ENCODE assay signal across 1 cellular context in the genomic region with DNA sequence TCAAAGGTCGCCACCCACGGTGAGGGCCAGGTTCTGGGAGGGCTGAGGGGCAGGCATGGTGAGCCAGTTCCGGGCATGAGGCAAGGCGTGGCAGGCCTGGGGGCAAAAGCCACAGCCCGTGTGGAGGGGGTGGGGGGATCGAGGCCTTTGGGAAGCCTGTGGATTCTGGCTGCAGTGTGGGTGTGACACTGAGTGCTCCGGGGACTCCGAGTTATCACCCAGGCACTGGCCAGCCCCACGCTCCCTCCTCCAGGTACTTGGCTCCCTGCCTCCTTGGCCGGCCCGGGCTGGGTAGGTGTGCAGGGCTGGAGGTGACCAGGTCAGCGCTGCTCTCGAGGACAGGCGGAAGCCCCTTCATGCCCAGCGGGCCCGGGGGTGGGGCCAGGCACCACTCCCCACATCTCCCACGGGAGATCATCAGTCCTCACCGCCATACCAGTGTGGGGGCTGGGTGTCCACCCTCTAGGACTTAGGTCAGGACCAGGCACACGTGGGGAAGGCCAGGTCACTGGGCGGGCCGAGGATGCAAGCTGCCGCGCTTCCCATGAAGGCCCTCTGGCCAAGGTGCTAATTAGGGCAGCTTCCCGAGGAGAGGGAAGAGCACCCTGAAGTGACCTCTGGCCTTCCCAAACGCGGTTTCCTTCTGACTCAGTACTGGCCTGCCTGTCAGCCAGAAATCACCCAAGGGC.
TF ChIP-seq lines count a peak whose summit lies in the region.

No MANE protein-coding gene starts in this region.

TF ChIP-seq in GM12878, 131 proteins besides CTCF, POLR2A, EP300 and RAD21:
- TF ChIP-seq IKZF1 (conservative IDR thresholded peaks at IDR 0.05) = 0 out of 2 replicates have a peak, but pooled peaks have one; percentile 13
- no peak for TF ChIP-seq HDAC6 (IDR thresholded peaks at IDR 0.05; ENCODE audit: unreplicated experiment)
